In the genomic region with DNA sequence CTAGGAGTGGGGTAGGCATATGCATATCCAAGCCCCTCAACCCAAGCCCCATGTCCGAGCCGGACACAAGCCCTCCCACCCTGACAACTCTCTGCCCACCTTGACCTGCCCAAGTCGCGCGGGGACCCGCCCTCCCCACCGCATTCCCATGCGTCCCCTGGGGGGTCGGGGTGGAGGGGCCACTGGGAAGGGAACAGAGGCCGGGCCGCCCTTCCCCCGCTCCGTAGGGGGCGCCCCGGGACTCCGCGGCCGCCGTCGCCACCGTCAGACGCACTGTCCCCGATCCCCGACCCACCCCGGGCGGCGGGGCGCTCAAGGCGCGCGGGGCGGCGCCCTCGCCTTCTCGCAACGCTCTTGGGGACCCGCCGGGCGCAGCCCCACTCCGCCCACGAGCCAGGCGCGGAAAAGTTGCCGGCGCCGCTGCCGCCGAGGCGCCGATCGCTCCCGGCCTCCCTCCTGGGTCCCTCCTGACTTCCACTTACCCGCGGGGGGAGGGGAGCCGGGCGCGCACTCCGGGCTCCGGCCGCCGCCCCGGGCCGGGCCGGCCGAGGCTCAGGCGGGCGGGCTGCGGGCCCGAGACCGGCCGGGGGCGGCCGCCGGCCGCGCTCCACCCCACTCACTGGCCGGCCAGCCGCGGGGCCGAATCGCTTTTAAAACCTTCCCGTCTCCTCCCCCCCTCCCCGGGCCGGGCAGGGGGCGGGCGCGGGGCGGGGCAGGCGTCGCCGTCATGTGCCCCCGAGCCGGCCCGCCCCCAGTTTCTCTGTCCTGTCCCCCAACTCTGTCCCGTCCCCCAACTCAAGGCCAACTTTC, we compare ENCODE assay signal across 8 cellular contexts. TPM values are rescaled to one million over a fixed set of nuclear protein-coding genes. Genes with fewer than 3 reads are reported as not detected.
DNase-seq lines count a peak whose midpoint lies in the region; TF ChIP-seq lines count a peak whose summit lies in the region.

No MANE protein-coding gene starts in this region.

- H3K36me3 Mint-ChIP-seq in activated T-cell treated with anti-CD3 and anti-CD28 coated beads, Interleukin-2, amount 50 U/mL, for 24 hours (ENCODE audit: low read depth): peaks cover 43% of the 10 kb centered on the region

- H3K27ac Mint-ChIP-seq in activated T-cell treated with anti-CD3 and anti-CD28 coated beads, Interleukin-2, amount 50 U/mL, for 24 hours: peak overlapping the region; percentile 98

- H3K4me1 ChIP-seq in esophagus (ENCODE audit: control insufficient read depth in 2 of 2, insufficient read depth in 2 of 2, low read length in 1 of 2) (peaks cover 8 to 28% of the 10 kb centered on the region in 2 donors), mucosa of stomach (ENCODE audit: control insufficient read depth, insufficient read depth, low read length) (peaks cover 71% of the 10 kb centered on the region), thyroid gland (peaks cover 29 to 68% of the 10 kb centered on the region in 2 donors)

- peak overlapping the region; percentile 99 for H3K27ac ChIP-seq in esophagus (ENCODE audit: low read depth in 2 of 2, low read length in 1 of 2)
- peak overlapping the region; percentile 92 to 99 (median 96) for H3K27ac ChIP-seq in thyroid gland

- H3K9ac ChIP-seq in mucosa of stomach (ENCODE audit: low read length): peak overlapping the region; percentile 99

- TF ChIP-seq CTCF in thyroid gland (IDR thresholded peaks at IDR 0.05): peak in 1 of 6 experiments; percentile 7

- TF ChIP-seq POLR2A in thyroid gland (IDR thresholded peaks at IDR 0.05): peak; percentile 79 to 96

- no peaks in the 10 kb centered on the region for H3K27me3 Mint-ChIP-seq in activated T-cell treated with anti-CD3 and anti-CD28 coated beads, Interleukin-2, amount 50 U/mL, for 24 hours

- peaks cover 55% of the 10 kb centered on the region for H3K4me1 Mint-ChIP-seq in activated T-cell treated with anti-CD3 and anti-CD28 coated beads, Interleukin-2, amount 50 U/mL, for 24 hours (ENCODE audit: low read depth)

- H3K4me3 ChIP-seq in esophagus (ENCODE audit: low read depth in 1 of 2, low read length in 2 of 2) (peak overlapping the region; percentile 77 to 94), mucosa of stomach (ENCODE audit: low read length) (peak overlapping the region; percentile 90), thyroid gland (replicated peaks in 1 of 3) (peak overlapping the region; percentile 10 to 94 (median 84))

- H3K4me3 Mint-ChIP-seq in activated T-cell treated with anti-CD3 and anti-CD28 coated beads, Interleukin-2, amount 50 U/mL, for 24 hours: peak overlapping the region; percentile 95

- H3K27me3 ChIP-seq in esophagus (ENCODE audit: control insufficient read depth in 1 of 2, insufficient read depth in 2 of 2, low read length in 2 of 2) (no peaks in the 10 kb centered on the region), mucosa of stomach (ENCODE audit: control insufficient read depth, insufficient read depth, low read length) (no peaks in the 10 kb centered on the region), thyroid gland (no peaks in the 10 kb centered on the region)

- H3K9me3 Mint-ChIP-seq in activated T-cell treated with anti-CD3 and anti-CD28 coated beads, Interleukin-2, amount 50 U/mL, for 24 hours: no peaks in the 10 kb centered on the region

- intact Hi-C loops in thyroid gland (cut with DNase I): loop anchor here (5.0 kb wide), 1 partner anchor 45 kb away; the partner anchor contains the start of gene ZSWIM4

- DNase-seq in NCI-H748 (lab: John Stamatoyannopoulos, UW; ENCODE audit: unreplicated experiment) (peak; percentile 27), NCI-H748 treated with DMSO at 0.1 percent for 48 hours (lab: John Stamatoyannopoulos, UW) (no peak), NCI-H69 (lab: John Stamatoyannopoulos, UW) (peak; percentile 77), thyroid gland (peak; percentile 83), HPDE6-E6E7 (ENCODE audit: extremely low spot score) (no peak)
- DNase-seq in activated T-cell treated with anti-CD3 and anti-CD28 coated beads, Interleukin-2, amount 50 U/mL, for 24 hours: peak; percentile 79

- peaks cover 0 to 2% of the 10 kb centered on the region in 2 donors for H3K36me3 ChIP-seq in esophagus (ENCODE audit: control insufficient read depth in 2 of 2, insufficient read depth in 2 of 2, low read length in 1 of 2)
- H3K36me3 ChIP-seq in mucosa of stomach (ENCODE audit: control insufficient read depth, insufficient read depth, low read length): no peaks in the 10 kb centered on the region
- H3K36me3 ChIP-seq in thyroid gland: no peaks in the 10 kb centered on the region

- H3K9me3 ChIP-seq in esophagus (ENCODE audit: control insufficient read depth in 2 of 2, insufficient read depth in 1 of 2, low read depth in 1 of 2, low read length in 1 of 2) (no peaks in the 10 kb centered on the region), mucosa of stomach (ENCODE audit: control insufficient read depth, low read length) (no peaks in the 10 kb centered on the region), thyroid gland (no peaks in the 10 kb centered on the region)

- WGBS in esophagus, 2 donors: 0 to 1% methylated on average over 46 to 95 of the region's 95 CpGs
- 0% methylated on average over 9 to 15 of the region's 95 CpGs for WGBS in thyroid gland, 2 donors

RNA-seq across cellular contexts. Expression of gene NANOS3, which starts 34.4 kb away (rescaled TPM):
- polyA plus RNA-seq in esophagus: not detected
- total RNA-seq in thyroid gland: not detected

RNA-seq across cellular contexts. Expression of gene ZSWIM4, which starts 47.3 kb away (rescaled TPM):
- 10 to 100 TPM; 10.1 to 17.0 TPM for polyA plus RNA-seq in esophagus
- total RNA-seq in thyroid gland: 10 to 100 TPM in 1 of 4 donors, 1 to 10 TPM in 3; 6.9 to 15.6 (median 8.9) TPM

Comparison
In these comparisons a context has a peak if more than half of its experiments do, and no peak if none do; other contexts are left out.
1. DNase-seq: peak in NCI-H748 (single experiment), NCI-H69 (single experiment), activated T-cell treated with anti-CD3 and anti-CD28 coated beads, Interleukin-2, amount 50 U/mL, for 24 hours (single experiment) and thyroid gland (2 of 2); none in NCI-H748 treated with DMSO at 0.1 percent for 48 hours (single experiment) and HPDE6-E6E7 (single experiment).
2. Peak in every context shown above with its lines, with median percentiles within 50 percentile points of each other: H3K4me3 ChIP-seq.